ENCODE assay signal across 1 cellular context in genomic region chr11:70203749-70204465, GRCh38.
TF ChIP-seq lines count a peak whose summit lies in the region.

No MANE protein-coding gene starts in this region.

TF ChIP-seq in K562, 482 proteins besides CTCF, POLR2A, EP300 and RAD21 (continued from another document and continues in another):
- TF ChIP-seq ARID3A (IDR thresholded peaks at IDR 0.05; ENCODE audit: borderline replicate concordance, low read depth, low read length) (no peak), TCF7 (IDR thresholded peaks at IDR 0.05; ENCODE audit: borderline replicate concordance) (no peak), PHF21A (IDR thresholded peaks at IDR 0.05; ENCODE audit: borderline replicate concordance, low read depth) (peak; percentile 51; the same call in 1 of the 2 replicates), ZNF408 (CRISPR knock-in tag; IDR thresholded peaks at IDR 0.05; ENCODE audit: low read depth) (no peak), ZNF197 (CRISPR knock-in tag; IDR thresholded peaks at IDR 0.05; ENCODE audit: low read depth) (no peak), RNF2 (IDR thresholded peaks at IDR 0.05) (0 out of 2 replicates have a peak, but pooled peaks have one; percentile 55), DIDO1 (tag; IDR thresholded peaks at IDR 0.05; ENCODE audit: low read depth) (0 out of 2 replicates have a peak, but pooled peaks have one; percentile 21), BRD9 (IDR thresholded peaks at IDR 0.05; ENCODE audit: low read depth, partially characterized antibody) (peak; percentile 57), ZNF280B (CRISPR knock-in tag; IDR thresholded peaks at IDR 0.05) (no peak), CREM (IDR thresholded peaks at IDR 0.05; ENCODE audit: low read depth) (peak; percentile 58), GABPA (tag; conservative IDR thresholded peaks at IDR 0.05; ENCODE audit: low read depth) (no peak), POLR2B (IDR thresholded peaks at IDR 0.05; ENCODE audit: low read depth, partially characterized antibody) (peak; percentile 38), CHD1 (IDR thresholded peaks at IDR 0.05; ENCODE audit: low read length) (peak; percentile 75), COPS2 (conservative IDR thresholded peaks at IDR 0.05) (no peak), MEF2A (IDR thresholded peaks at IDR 0.05; ENCODE audit: control insufficient read depth, low read depth, low read length) (0 out of 2 replicates have a peak, but pooled peaks have one; percentile 36), SPI1 (IDR thresholded peaks at IDR 0.05; ENCODE audit: borderline replicate concordance, low read depth, low read length) (0 out of 2 replicates have a peak, but pooled peaks have one; percentile 18), ELF4 (CRISPR knock-in tag; IDR thresholded peaks at IDR 0.05) (no peak), ETS2 (tag; IDR thresholded peaks at IDR 0.05; ENCODE audit: borderline replicate concordance, poor library complexity, severe bottlenecking) (no peak), ZNF589 (CRISPR knock-in tag; IDR thresholded peaks at IDR 0.05; ENCODE audit: low read depth) (no peak), GABPB1 (CRISPR knock-in tag; IDR thresholded peaks at IDR 0.05) (no peak; the same call in 1 of the 2 replicates), ZNF140 (CRISPR knock-in tag; IDR thresholded peaks at IDR 0.05) (no peak), E2F8 (IDR thresholded peaks at IDR 0.05; ENCODE audit: low read depth, partially characterized antibody) (no peak), ZNF134 (CRISPR knock-in tag; conservative IDR thresholded peaks at IDR 0.05) (no peak), SIX5 (IDR thresholded peaks at IDR 0.05; ENCODE audit: borderline replicate concordance in 1 of 2, insufficient read depth in 1 of 2, low read depth in 1 of 2, low read length in 2 of 2) (no peak), HMBOX1 (IDR thresholded peaks at IDR 0.05) (peak; percentile 72), RCOR1 (IDR thresholded peaks at IDR 0.05; ENCODE audit: borderline replicate concordance in 1 of 2, low read depth in 2 of 2, low read length in 2 of 2) (peak in 1 of 2 experiments; percentile 68; a peak in 1 of 4 replicates), ZNF780A (CRISPR knock-in tag; IDR thresholded peaks at IDR 0.05) (no peak), ESRRB (CRISPR knock-in tag; IDR thresholded peaks at IDR 0.05; ENCODE audit: borderline replicate concordance) (no peak), HOMEZ (CRISPR knock-in tag; IDR thresholded peaks at IDR 0.05) (no peak), SMARCE1 (IDR thresholded peaks at IDR 0.05) (peak; percentile 84; the same call in 1 of the 2 replicates), RBM22 (IDR thresholded peaks at IDR 0.05; ENCODE audit: low read depth, low read length, poor library complexity, severe bottlenecking) (no peak), ZNF707 (CRISPR knock-in tag; conservative IDR thresholded peaks at IDR 0.05) (0 out of 2 replicates have a peak, but pooled peaks have one; percentile 31), ZZZ3 (IDR thresholded peaks at IDR 0.05) (no peak), FOS (IDR thresholded peaks at IDR 0.05; ENCODE audit: extremely low read depth, insufficient read length) (peak; percentile 43), ZSCAN32 (CRISPR knock-in tag; IDR thresholded peaks at IDR 0.05) (no peak), PREB (CRISPR knock-in tag; IDR thresholded peaks at IDR 0.05) (no peak), ETV5 (CRISPR knock-in tag; IDR thresholded peaks at IDR 0.05; ENCODE audit: low read depth) (no peak), MAFF (IDR thresholded peaks at IDR 0.05; ENCODE audit: low read length) (peak; percentile 51; the same call in 1 of the 2 replicates), GTF2B (IDR thresholded peaks at IDR 0.05; ENCODE audit: extremely low read depth, insufficient read length) (no peak), USF2 (CRISPR knock-in tag; IDR thresholded peaks at IDR 0.05) (no peak), GATA2 (CRISPR knock-in tag; IDR thresholded peaks at IDR 0.05) (no peak), RFX7 (CRISPR knock-in tag; IDR thresholded peaks at IDR 0.05) (no peak), STAT6 (CRISPR knock-in tag; IDR thresholded peaks at IDR 0.05) (no peak), MCM3 (IDR thresholded peaks at IDR 0.05) (no peak), ARID1B (IDR thresholded peaks at IDR 0.05) (peak; percentile 72), CBX1 (IDR thresholded peaks at IDR 0.05; ENCODE audit: low read depth) (no peak), PTTG1 (tag; IDR thresholded peaks at IDR 0.05; ENCODE audit: low read depth) (no peak), MEIS2 (IDR thresholded peaks at IDR 0.05; ENCODE audit: partially characterized antibody) (no peak), E2F1 (CRISPR knock-in tag; IDR thresholded peaks at IDR 0.05) (no peak; the same call in 1 of the 2 replicates), FOSL1 (tag; conservative IDR thresholded peaks at IDR 0.05) (peak; percentile 99), IRF2 (CRISPR knock-in tag; IDR thresholded peaks at IDR 0.05) (no peak), ESRRA (IDR thresholded peaks at IDR 0.05; ENCODE audit: borderline replicate concordance, low read depth) (no peak), ID3 (CRISPR knock-in tag; IDR thresholded peaks at IDR 0.05) (no peak), ID3 (tag; IDR thresholded peaks at IDR 0.05) (no peak), KDM4B (IDR thresholded peaks at IDR 0.05; ENCODE audit: borderline replicate concordance in 2 of 2, low read depth in 1 of 2) (no peak), SMARCC2 (IDR thresholded peaks at IDR 0.05; ENCODE audit: low read depth) (no peak; the same call in 1 of the 2 replicates)
